1 cellular context compared by ENCODE assay signal in the genomic region with DNA sequence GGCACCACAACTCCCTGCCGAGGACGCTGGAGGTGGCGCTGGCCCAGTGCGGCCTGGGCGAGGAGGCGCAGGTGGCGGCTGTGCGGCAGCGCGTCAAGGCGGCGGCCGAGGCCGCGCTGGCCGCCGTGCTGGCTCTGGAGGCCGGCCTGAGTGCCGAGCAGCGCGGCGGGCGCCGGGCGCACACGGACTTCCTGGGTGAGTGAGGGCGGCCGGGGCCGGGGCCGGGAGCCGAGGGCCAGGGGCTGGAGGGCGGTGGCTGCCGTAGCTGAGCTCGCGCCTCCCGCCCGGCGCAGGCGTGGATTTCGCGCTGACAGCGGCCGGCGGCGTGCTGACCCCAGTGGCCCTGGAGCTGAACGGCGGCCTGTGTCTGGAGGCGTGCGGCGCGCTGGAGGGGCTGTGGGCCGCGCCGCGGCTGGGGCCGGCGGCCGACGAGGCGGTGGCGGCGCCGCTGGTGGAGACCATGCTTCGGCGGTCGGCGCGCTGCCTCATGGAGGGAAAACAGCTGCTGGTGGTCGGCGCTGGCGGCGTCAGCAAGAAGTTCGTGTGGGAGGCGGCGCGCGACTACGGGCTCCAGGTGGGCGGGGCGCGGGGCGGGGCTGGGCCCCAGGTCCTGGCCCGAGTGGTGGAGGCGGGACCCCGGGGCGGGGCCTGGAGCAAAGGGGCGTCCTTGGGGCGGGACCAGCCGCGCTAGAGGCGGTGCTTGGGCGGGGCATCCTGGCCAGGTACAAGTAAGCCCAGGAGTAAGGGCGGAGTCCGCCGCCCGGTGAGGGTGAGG.
A peak's percentile ranks its signal among the peaks of the same experiment; 100 is the strongest.
TF ChIP-seq lines count a peak whose summit lies in the region.

No MANE protein-coding gene starts in this region.

TF ChIP-seq in K562, 482 proteins besides CTCF, POLR2A, EP300 and RAD21 (continued from another document and continues in another):
- TF ChIP-seq EGR1 (conservative IDR thresholded peaks at IDR 0.05) (0 out of 2 replicates have a peak, but pooled peaks have one; percentile 26), MCM2 (IDR thresholded peaks at IDR 0.05; ENCODE audit: low read depth) (no peak), MCM7 (IDR thresholded peaks at IDR 0.05) (no peak), NUFIP1 (IDR thresholded peaks at IDR 0.05; ENCODE audit: partially characterized antibody) (no peak), GATAD2A (IDR thresholded peaks at IDR 0.05) (no peak), NCOA1 (IDR thresholded peaks at IDR 0.05; ENCODE audit: low read depth) (no peak), ELF1 (tag; IDR thresholded peaks at IDR 0.05) (no peak), TRIM28 (IDR thresholded peaks at IDR 0.05) (no peak), ZNF780A (CRISPR knock-in tag; IDR thresholded peaks at IDR 0.05) (no peak), SMARCA4 (IDR thresholded peaks at IDR 0.05) (no peak), POLR3A (IDR thresholded peaks at IDR 0.05; ENCODE audit: borderline replicate concordance, extremely low read depth, insufficient read depth, insufficient read length) (no peak), HSF4 (CRISPR knock-in tag; IDR thresholded peaks at IDR 0.05; ENCODE audit: borderline replicate concordance) (no peak), ZNF436 (CRISPR knock-in tag; IDR thresholded peaks at IDR 0.05) (no peak), PRMT5 (CRISPR knock-in tag; IDR thresholded peaks at IDR 0.05) (no peak), MAFF (IDR thresholded peaks at IDR 0.05; ENCODE audit: low read length) (no peak), ZNF41 (CRISPR knock-in tag; conservative IDR thresholded peaks at IDR 0.05) (no peak), CBX8 (IDR thresholded peaks at IDR 0.05; ENCODE audit: borderline replicate concordance, extremely low read depth, low read depth, low read length, poor library complexity, severe bottlenecking) (no peak), MEF2D (tag; conservative IDR thresholded peaks at IDR 0.05; ENCODE audit: low read depth) (no peak), FOSL1 (tag; conservative IDR thresholded peaks at IDR 0.05) (no peak), RBM39 (optimal IDR thresholded peaks at IDR 0.05; ENCODE audit: low read depth, low read length) (no peak), ZNF512 (tag; IDR thresholded peaks at IDR 0.05) (no peak), RAD51 (IDR thresholded peaks at IDR 0.05; ENCODE audit: borderline replicate concordance, low read depth) (no peak), ZNF57 (CRISPR knock-in tag; IDR thresholded peaks at IDR 0.05) (no peak), CGGBP1 (CRISPR knock-in tag; IDR thresholded peaks at IDR 0.05) (no peak), ZNF165 (CRISPR knock-in tag; IDR thresholded peaks at IDR 0.05; ENCODE audit: borderline replicate concordance) (no peak), HCFC1 (IDR thresholded peaks at IDR 0.05; ENCODE audit: low read depth, low read length) (no peak), MED1 (CRISPR knock-in tag; IDR thresholded peaks at IDR 0.05; ENCODE audit: borderline replicate concordance) (no peak), CREB1 (IDR thresholded peaks at IDR 0.05) (peak; percentile 71; the same call in 1 of the 2 replicates), CREB1 (CRISPR knock-in tag; IDR thresholded peaks at IDR 0.05) (0 out of 2 replicates have a peak, but pooled peaks have one; percentile 29), ZSCAN29 (IDR thresholded peaks at IDR 0.05) (no peak), ZFPM2 (CRISPR knock-in tag; IDR thresholded peaks at IDR 0.05) (no peak), ARID2 (IDR thresholded peaks at IDR 0.05) (no peak), KDM4B (IDR thresholded peaks at IDR 0.05; ENCODE audit: borderline replicate concordance in 2 of 2, low read depth in 1 of 2) (no peak), TFAM (CRISPR knock-in tag; conservative IDR thresholded peaks at IDR 0.05) (no peak), HDAC3 (IDR thresholded peaks at IDR 0.05; ENCODE audit: borderline replicate concordance, partially characterized antibody) (no peak), ATF1 (CRISPR knock-in tag; IDR thresholded peaks at IDR 0.05) (0 out of 2 replicates have a peak, but pooled peaks have one; percentile 20), ATF1 (tag; IDR thresholded peaks at IDR 0.05) (peak; percentile 71), ZNF695 (CRISPR knock-in tag; IDR thresholded peaks at IDR 0.05) (no peak), TEAD1 (CRISPR knock-in tag; IDR thresholded peaks at IDR 0.05) (no peak), BHLHE40 (IDR thresholded peaks at IDR 0.05; ENCODE audit: low read length) (no peak), ZNF589 (CRISPR knock-in tag; IDR thresholded peaks at IDR 0.05; ENCODE audit: low read depth) (no peak), KAT8 (IDR thresholded peaks at IDR 0.05; ENCODE audit: low read depth) (no peak), ZNF197 (CRISPR knock-in tag; IDR thresholded peaks at IDR 0.05; ENCODE audit: low read depth) (no peak), ZNF830 (CRISPR knock-in tag; IDR thresholded peaks at IDR 0.05) (no peak), CEBPG (CRISPR knock-in tag; IDR thresholded peaks at IDR 0.05) (no peak), CEBPG (tag; conservative IDR thresholded peaks at IDR 0.05 in 1 of 2, IDR thresholded peaks at IDR 0.05 in 1 of 2) (no peak), YBX1 (IDR thresholded peaks at IDR 0.05) (no peak), GTF3C2 (IDR thresholded peaks at IDR 0.05; ENCODE audit: borderline replicate concordance, extremely low read depth, insufficient read length) (no peak)
- TF ChIP-seq, protein P1, sequence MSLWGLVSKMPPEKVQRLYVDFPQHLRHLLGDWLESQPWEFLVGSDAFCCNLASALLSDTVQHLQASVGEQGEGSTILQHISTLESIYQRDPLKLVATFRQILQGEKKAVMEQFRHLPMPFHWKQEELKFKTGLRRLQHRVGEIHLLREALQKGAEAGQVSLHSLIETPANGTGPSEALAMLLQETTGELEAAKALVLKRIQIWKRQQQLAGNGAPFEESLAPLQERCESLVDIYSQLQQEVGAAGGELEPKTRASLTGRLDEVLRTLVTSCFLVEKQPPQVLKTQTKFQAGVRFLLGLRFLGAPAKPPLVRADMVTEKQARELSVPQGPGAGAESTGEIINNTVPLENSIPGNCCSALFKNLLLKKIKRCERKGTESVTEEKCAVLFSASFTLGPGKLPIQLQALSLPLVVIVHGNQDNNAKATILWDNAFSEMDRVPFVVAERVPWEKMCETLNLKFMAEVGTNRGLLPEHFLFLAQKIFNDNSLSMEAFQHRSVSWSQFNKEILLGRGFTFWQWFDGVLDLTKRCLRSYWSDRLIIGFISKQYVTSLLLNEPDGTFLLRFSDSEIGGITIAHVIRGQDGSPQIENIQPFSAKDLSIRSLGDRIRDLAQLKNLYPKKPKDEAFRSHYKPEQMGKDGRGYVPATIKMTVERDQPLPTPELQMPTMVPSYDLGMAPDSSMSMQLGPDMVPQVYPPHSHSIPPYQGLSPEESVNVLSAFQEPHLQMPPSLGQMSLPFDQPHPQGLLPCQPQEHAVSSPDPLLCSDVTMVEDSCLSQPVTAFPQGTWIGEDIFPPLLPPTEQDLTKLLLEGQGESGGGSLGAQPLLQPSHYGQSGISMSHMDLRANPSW (CRISPR knock-in tag; IDR thresholded peaks at IDR 0.05), result 0 out of 2 replicates have a peak, but pooled peaks have one; percentile 47
- TF ChIP-seq, protein P2, sequence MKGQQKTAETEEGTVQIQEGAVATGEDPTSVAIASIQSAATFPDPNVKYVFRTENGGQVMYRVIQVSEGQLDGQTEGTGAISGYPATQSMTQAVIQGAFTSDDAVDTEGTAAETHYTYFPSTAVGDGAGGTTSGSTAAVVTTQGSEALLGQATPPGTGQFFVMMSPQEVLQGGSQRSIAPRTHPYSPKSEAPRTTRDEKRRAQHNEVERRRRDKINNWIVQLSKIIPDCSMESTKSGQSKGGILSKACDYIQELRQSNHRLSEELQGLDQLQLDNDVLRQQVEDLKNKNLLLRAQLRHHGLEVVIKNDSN (CRISPR knock-in tag; IDR thresholded peaks at IDR 0.05), result no peak
- TF ChIP-seq, protein P3, sequence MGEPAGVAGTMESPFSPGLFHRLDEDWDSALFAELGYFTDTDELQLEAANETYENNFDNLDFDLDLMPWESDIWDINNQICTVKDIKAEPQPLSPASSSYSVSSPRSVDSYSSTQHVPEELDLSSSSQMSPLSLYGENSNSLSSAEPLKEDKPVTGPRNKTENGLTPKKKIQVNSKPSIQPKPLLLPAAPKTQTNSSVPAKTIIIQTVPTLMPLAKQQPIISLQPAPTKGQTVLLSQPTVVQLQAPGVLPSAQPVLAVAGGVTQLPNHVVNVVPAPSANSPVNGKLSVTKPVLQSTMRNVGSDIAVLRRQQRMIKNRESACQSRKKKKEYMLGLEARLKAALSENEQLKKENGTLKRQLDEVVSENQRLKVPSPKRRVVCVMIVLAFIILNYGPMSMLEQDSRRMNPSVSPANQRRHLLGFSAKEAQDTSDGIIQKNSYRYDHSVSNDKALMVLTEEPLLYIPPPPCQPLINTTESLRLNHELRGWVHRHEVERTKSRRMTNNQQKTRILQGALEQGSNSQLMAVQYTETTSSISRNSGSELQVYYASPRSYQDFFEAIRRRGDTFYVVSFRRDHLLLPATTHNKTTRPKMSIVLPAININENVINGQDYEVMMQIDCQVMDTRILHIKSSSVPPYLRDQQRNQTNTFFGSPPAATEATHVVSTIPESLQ (CRISPR knock-in tag; IDR thresholded peaks at IDR 0.05), result no peak
- TF ChIP-seq, protein P4, sequence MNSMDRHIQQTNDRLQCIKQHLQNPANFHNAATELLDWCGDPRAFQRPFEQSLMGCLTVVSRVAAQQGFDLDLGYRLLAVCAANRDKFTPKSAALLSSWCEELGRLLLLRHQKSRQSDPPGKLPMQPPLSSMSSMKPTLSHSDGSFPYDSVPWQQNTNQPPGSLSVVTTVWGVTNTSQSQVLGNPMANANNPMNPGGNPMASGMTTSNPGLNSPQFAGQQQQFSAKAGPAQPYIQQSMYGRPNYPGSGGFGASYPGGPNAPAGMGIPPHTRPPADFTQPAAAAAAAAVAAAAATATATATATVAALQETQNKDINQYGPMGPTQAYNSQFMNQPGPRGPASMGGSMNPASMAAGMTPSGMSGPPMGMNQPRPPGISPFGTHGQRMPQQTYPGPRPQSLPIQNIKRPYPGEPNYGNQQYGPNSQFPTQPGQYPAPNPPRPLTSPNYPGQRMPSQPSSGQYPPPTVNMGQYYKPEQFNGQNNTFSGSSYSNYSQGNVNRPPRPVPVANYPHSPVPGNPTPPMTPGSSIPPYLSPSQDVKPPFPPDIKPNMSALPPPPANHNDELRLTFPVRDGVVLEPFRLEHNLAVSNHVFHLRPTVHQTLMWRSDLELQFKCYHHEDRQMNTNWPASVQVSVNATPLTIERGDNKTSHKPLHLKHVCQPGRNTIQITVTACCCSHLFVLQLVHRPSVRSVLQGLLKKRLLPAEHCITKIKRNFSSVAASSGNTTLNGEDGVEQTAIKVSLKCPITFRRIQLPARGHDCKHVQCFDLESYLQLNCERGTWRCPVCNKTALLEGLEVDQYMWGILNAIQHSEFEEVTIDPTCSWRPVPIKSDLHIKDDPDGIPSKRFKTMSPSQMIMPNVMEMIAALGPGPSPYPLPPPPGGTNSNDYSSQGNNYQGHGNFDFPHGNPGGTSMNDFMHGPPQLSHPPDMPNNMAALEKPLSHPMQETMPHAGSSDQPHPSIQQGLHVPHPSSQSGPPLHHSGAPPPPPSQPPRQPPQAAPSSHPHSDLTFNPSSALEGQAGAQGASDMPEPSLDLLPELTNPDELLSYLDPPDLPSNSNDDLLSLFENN (IDR thresholded peaks at IDR 0.05; ENCODE audit: low read depth in 2 of 2, low read length in 2 of 2), result no peak
- TF ChIP-seq, protein P5, sequence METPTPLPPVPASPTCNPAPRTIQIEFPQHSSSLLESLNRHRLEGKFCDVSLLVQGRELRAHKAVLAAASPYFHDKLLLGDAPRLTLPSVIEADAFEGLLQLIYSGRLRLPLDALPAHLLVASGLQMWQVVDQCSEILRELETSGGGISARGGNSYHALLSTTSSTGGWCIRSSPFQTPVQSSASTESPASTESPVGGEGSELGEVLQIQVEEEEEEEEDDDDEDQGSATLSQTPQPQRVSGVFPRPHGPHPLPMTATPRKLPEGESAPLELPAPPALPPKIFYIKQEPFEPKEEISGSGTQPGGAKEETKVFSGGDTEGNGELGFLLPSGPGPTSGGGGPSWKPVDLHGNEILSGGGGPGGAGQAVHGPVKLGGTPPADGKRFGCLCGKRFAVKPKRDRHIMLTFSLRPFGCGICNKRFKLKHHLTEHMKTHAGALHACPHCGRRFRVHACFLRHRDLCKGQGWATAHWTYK (CRISPR knock-in tag; IDR thresholded peaks at IDR 0.05), result peak; percentile 38; the same call in 1 of the 2 replicates
- TF ChIP-seq, protein P6, sequence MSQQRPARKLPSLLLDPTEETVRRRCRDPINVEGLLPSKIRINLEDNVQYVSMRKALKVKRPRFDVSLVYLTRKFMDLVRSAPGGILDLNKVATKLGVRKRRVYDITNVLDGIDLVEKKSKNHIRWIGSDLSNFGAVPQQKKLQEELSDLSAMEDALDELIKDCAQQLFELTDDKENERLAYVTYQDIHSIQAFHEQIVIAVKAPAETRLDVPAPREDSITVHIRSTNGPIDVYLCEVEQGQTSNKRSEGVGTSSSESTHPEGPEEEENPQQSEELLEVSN (IDR thresholded peaks at IDR 0.05; ENCODE audit: borderline replicate concordance in 1 of 2, extremely low read depth in 1 of 2, insufficient read depth in 1 of 2, insufficient read length in 1 of 2, low read depth in 1 of 2, low read length in 1 of 2, poor library complexity in 1 of 2, severe bottlenecking in 1 of 2), result peak; percentile 84 to 94
